In genomic region chr1:11273595-11274234, GRCh38 we compare ENCODE assay signal across 8 cellular contexts. TPM values are rescaled to one million over a fixed set of nuclear protein-coding genes. Genes with fewer than 3 reads are reported as not detected.
DNase-seq lines count a peak whose midpoint lies in the region; ATAC-seq, FAIRE-seq and TF ChIP-seq lines count a peak whose summit lies in the region.

No MANE protein-coding gene starts in this region.

- no peaks in the 10 kb centered on the region for H3F3A ChIP-seq in neural cell (ENCODE audit: insufficient read depth, low read length, poor library complexity, severe bottlenecking)

- TF ChIP-seq CTCF in HEK293 (tag by site-specific recombination; IDR thresholded peaks at IDR 0.05) (no peak), RWPE2 (IDR thresholded peaks at IDR 0.05; ENCODE audit: poor library complexity, severe bottlenecking) (no peak), endodermal cell (conservative IDR thresholded peaks at IDR 0.05) (peak; percentile 20), neural cell (IDR thresholded peaks at IDR 0.05; ENCODE audit: poor library complexity, severe bottlenecking) (no peak), D721Med (IDR thresholded peaks at IDR 0.05; ENCODE audit: insufficient read depth, missing control alignments) (no peak)

- H3K9me3 Mint-ChIP-seq in endodermal cell: no peaks in the 10 kb centered on the region

- no peaks in the 10 kb centered on the region for H3K27me3 Mint-ChIP-seq in endodermal cell (ENCODE audit: insufficient read depth)

- H3K9me3 ChIP-seq in HEK293 (ENCODE audit: control insufficient read depth, insufficient read depth, low read depth, low read length) (no peaks in the 10 kb centered on the region), RWPE2 (ENCODE audit: severe bottlenecking) (no peaks in the 10 kb centered on the region), endodermal cell (ENCODE audit: control insufficient read depth, low read length) (no peaks in the 10 kb centered on the region), neural cell (ENCODE audit: low read length) (no peaks in the 10 kb centered on the region)

- WGBS in endodermal cell (ENCODE audit: insufficient coverage in 1 of 2, insufficient read length in 1 of 2), 2 experiments: 11 to 12% methylated on average over 10 to 22 of the region's 22 CpGs

- H3K4me3 ChIP-seq in GM08714 (ENCODE audit: low read length) (peak overlapping the region; percentile 75), HEK293 (ENCODE audit: low read depth, low read length) (peak overlapping the region; percentile 88), RWPE2 (ENCODE audit: severe bottlenecking) (peak overlapping the region; percentile 84), endodermal cell (ENCODE audit: low read length) (peak overlapping the region; percentile 99), neural cell (ENCODE audit: low read length) (peak overlapping the region; percentile 100)

- TF ChIP-seq EP300 in neural cell (conservative IDR thresholded peaks at IDR 0.05; ENCODE audit: poor library complexity, severe bottlenecking): no peak

- DNase-seq in RWPE2 (ENCODE audit: low spot score) (no peak), endodermal cell (no peak), D721Med (ENCODE audit: insufficient read length, low spot score) (no peak)
- DNase-seq in stimulated activated CD4-positive, alpha-beta T cell treated with anti-CD3 and anti-CD28 coated beads, Interleukin-12 subunit alpha, Interleukin-12 subunit beta, amount 100 ng/mL, for 4 hours: no peak

- H3K27me3 ChIP-seq in RWPE2 (ENCODE audit: insufficient read depth, poor library complexity, severe bottlenecking) (no peaks in the 10 kb centered on the region), endodermal cell (ENCODE audit: control insufficient read depth, insufficient read depth, low read length, poor library complexity, severe bottlenecking) (no peaks in the 10 kb centered on the region), neural cell (ENCODE audit: insufficient read depth, low read depth, low read length) (no peaks in the 10 kb centered on the region)

- no peaks in the 10 kb centered on the region for H4K20me1 ChIP-seq in neural cell (ENCODE audit: insufficient read depth)

- peak overlapping the region; percentile 65 for H2AFZ ChIP-seq in neural cell (ENCODE audit: low read depth, low read length)

- no peaks in the 10 kb centered on the region for H3K9me2 ChIP-seq in neural cell (ENCODE audit: insufficient read depth, low read length)

- peaks cover 21% of the 10 kb centered on the region for H3K79me2 ChIP-seq in neural cell (replicated peaks; ENCODE audit: insufficient read depth, low read length)

- no peak for TF ChIP-seq RAD21 in neural cell (conservative IDR thresholded peaks at IDR 0.05)

- no peak for FAIRE-seq in D721Med (lab: Jason Lieb, UNC)

- H3K4me1 Mint-ChIP-seq in endodermal cell: peaks cover 11% of the 10 kb centered on the region

- peak overlapping the region; percentile 82 for H3K4me3 Mint-ChIP-seq in endodermal cell

- CTCF ChIA-PET in HEK293 (lab: Yijun Ruan, JAX): interaction anchor here (0.6 to 2.9 kb wide), 2 partner anchors 10 to 576 kb away, joined by 3 to 13 read pairs; no protein-coding TSS in a partner anchor

- peak overlapping the region; percentile 92 for H3K27ac Mint-ChIP-seq in endodermal cell

- H3K36me3 ChIP-seq in HEK293 (ENCODE audit: control insufficient read depth in 2 of 2, insufficient read depth in 1 of 2, low read length in 2 of 2) (peaks cover 4 to 29% of the 10 kb centered on the region in 2 experiments; a peak in 2 of 3 replicates), RWPE2 (ENCODE audit: low read depth) (peaks cover 18% of the 10 kb centered on the region; the same call in 1 of the 2 replicates), endodermal cell (ENCODE audit: control insufficient read depth, insufficient read depth, low read length) (peaks cover 9% of the 10 kb centered on the region), neural cell (ENCODE audit: insufficient read depth, low read length) (no peaks in the 10 kb centered on the region)

- peaks cover 2% of the 10 kb centered on the region; the same call in 1 of the 2 replicates for H3K4me1 ChIP-seq in HEK293 (ENCODE audit: control insufficient read depth, insufficient read depth, low read length)
- peaks cover 4% of the 10 kb centered on the region for H3K4me1 ChIP-seq in RWPE2 (ENCODE audit: insufficient read depth, poor library complexity, severe bottlenecking)
- H3K4me1 ChIP-seq in endodermal cell (ENCODE audit: control insufficient read depth, insufficient read depth, low read length): no peaks in the 10 kb centered on the region

- POLR2A ChIA-PET in HEK293 (lab: Yijun Ruan, JAX): interaction anchor here (0.8 to 6.0 kb wide), 2 partner anchors 9 to 11 kb away, joined by 5 to 49 read pairs; partner anchors contain the start of gene MTOR

- peaks cover 20% of the 10 kb centered on the region for H3K36me3 Mint-ChIP-seq in endodermal cell (ENCODE audit: low read depth)

- peak overlapping the region; percentile 97 for H3K4me2 ChIP-seq in neural cell (ENCODE audit: low read length)

- H3K9ac ChIP-seq in endodermal cell (ENCODE audit: extremely low read depth, low read length, poor library complexity, severe bottlenecking): peak overlapping the region; percentile 87
- H3K9ac ChIP-seq in neural cell (ENCODE audit: low read length): peak overlapping the region; percentile 92

- ATAC-seq in RWPE2 (ENCODE audit: low read depth) (peak; percentile 54), HG03097 (IDR thresholded peaks at IDR 0.05; ENCODE audit: low FRiP score, unreplicated experiment) (no peak)

- H3K27ac ChIP-seq in HEK293 (ENCODE audit: extremely low read depth, low read depth, low read length) (peak overlapping the region; percentile 69), RWPE2 (ENCODE audit: poor library complexity, severe bottlenecking) (peak overlapping the region; percentile 53), endodermal cell (ENCODE audit: low read depth, low read length) (peak overlapping the region; percentile 86), neural cell (ENCODE audit: low read length) (peak overlapping the region; percentile 78)

TF ChIP-seq in HEK293, 187 proteins besides CTCF, POLR2A, EP300 and RAD21 (continues in another document):
- peak; percentile 73 for TF ChIP-seq GLIS2 (tag by site-specific recombination; IDR thresholded peaks at IDR 0.05)
- peak; percentile 76 for TF ChIP-seq ZNF335 (tag by site-specific recombination; conservative IDR thresholded peaks at IDR 0.05)
- peak; percentile 69; the same call in 1 of the 2 replicates for TF ChIP-seq ZBTB20 (tag by site-specific recombination; IDR thresholded peaks at IDR 0.05)
- TF ChIP-seq, protein P1, sequence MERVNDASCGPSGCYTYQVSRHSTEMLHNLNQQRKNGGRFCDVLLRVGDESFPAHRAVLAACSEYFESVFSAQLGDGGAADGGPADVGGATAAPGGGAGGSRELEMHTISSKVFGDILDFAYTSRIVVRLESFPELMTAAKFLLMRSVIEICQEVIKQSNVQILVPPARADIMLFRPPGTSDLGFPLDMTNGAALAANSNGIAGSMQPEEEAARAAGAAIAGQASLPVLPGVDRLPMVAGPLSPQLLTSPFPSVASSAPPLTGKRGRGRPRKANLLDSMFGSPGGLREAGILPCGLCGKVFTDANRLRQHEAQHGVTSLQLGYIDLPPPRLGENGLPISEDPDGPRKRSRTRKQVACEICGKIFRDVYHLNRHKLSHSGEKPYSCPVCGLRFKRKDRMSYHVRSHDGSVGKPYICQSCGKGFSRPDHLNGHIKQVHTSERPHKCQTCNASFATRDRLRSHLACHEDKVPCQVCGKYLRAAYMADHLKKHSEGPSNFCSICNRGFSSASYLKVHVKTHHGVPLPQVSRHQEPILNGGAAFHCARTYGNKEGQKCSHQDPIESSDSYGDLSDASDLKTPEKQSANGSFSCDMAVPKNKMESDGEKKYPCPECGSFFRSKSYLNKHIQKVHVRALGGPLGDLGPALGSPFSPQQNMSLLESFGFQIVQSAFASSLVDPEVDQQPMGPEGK (tag by site-specific recombination; IDR thresholded peaks at IDR 0.05): 0 out of 2 replicates have a peak, but pooled peaks have one; percentile 22
- no peak for TF ChIP-seq ZNF146 (tag by site-specific recombination; IDR thresholded peaks at IDR 0.05)

TF ChIP-seq in neural cell, 6 proteins besides CTCF, POLR2A, EP300 and RAD21:
- TF ChIP-seq MXI1 (conservative IDR thresholded peaks at IDR 0.05; ENCODE audit: poor library complexity, severe bottlenecking) (peak; percentile 47), REST (IDR thresholded peaks at IDR 0.05; ENCODE audit: borderline replicate concordance) (no peak), SMC3 (conservative IDR thresholded peaks at IDR 0.05; ENCODE audit: poor library complexity) (peak; percentile 0)

RNA-seq across cellular contexts. Expression of gene UBIAD1, which starts 0.7 kb away (rescaled TPM):
- total RNA-seq in endodermal cell: 10 to 100 TPM; 12.9 to 15.9 TPM
- 16.4 TPM for polyA plus RNA-seq in endodermal cell (2013, experiment 1 of 2)
- polyA plus RNA-seq in endodermal cell (2013, experiment 2 of 2): 12.8 TPM
- 10.5 and 14.5 TPM in 2 replicates for polyA plus RNA-seq in neural cell
- 26.4 and 32.9 TPM in 2 replicates for polyA minus RNA-seq in neural cell

RNA-seq across cellular contexts. Expression of gene MTOR, which starts 11.4 kb away (rescaled TPM):
- total RNA-seq in endodermal cell: 10 to 100 TPM; 69.0 to 78.3 TPM
- 34.6 TPM for polyA plus RNA-seq in endodermal cell (2013, experiment 1 of 2)
- 34.8 TPM for polyA plus RNA-seq in endodermal cell (2013, experiment 2 of 2)
- polyA plus RNA-seq in neural cell: 41.2 and 44.9 TPM in 2 replicates
- polyA minus RNA-seq in neural cell: 57.9 and 58.0 TPM in 2 replicates
